In the genomic region with DNA sequence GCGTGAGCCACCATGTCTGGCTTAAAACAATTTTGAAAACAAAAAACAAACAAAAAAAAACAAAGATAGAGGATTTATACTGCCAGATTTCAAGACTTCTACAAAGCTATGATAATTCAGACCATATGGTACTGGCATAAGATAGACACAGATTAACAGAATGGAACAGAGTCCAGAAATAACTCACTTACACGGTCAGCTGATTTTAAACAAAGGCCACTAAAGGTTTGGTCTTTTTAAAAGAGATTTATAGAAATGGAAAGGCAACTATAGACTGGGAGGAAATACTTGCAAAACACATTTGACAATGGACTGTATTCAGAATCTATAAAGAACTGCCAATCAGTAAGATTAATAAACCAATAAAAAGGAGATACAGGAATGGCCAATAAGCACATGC, we compare ENCODE assay signal across 17 cellular contexts. TPM values are rescaled to one million over a fixed set of nuclear protein-coding genes. Genes with fewer than 3 reads are reported as not detected.
DNase-seq lines count a peak whose midpoint lies in the region; ATAC-seq and TF ChIP-seq lines count a peak whose summit lies in the region.
"Had no signal": no experiment of that assay in that cellular context is flagged by ENCODE, and none has a peak within 500 bp of the region (broad histone marks: within the 10 kb centered on the region; RNA-seq: fewer than 3 reads in every experiment).

No MANE protein-coding gene starts in this region.

- no peak for ATAC-seq in HG02885 (IDR thresholded peaks at IDR 0.05; ENCODE audit: poor library complexity, unreplicated experiment)
- ATAC-seq: activated T-cell treated with anti-CD3 and anti-CD28 coated beads, Interleukin-2, amount 50 U/mL, for 72 hours; body of pancreas; gastrocnemius medialis; stimulated activated naive CD8-positive, alpha-beta T cell treated with anti-CD3 and anti-CD28 coated beads, Interleukin-15, Interleukin-2, amounts not matched to agents 100 U/mL and 50 U/mL, for 24 hours had no signal

- H3K4me3 Mint-ChIP-seq in osteocyte (ENCODE audit: unreplicated experiment), result no peak overlapping the region
- H3K4me3 Mint-ChIP-seq: activated naive CD8-positive, alpha-beta T cell treated with anti-CD3 and anti-CD28 coated beads, Interleukin-2, amount 10 ng/mL, durations not matched to agents 7 days and 5 days; activated T-cell treated with anti-CD3 and anti-CD28 coated beads, Interleukin-2, amount 50 U/mL, for 72 hours; B cell had no signal

- peaks cover 13% of the 10 kb centered on the region for H3K4me1 Mint-ChIP-seq in osteocyte (ENCODE audit: unreplicated experiment)
- H3K4me1 Mint-ChIP-seq: activated naive CD8-positive, alpha-beta T cell treated with anti-CD3 and anti-CD28 coated beads, Interleukin-2, amount 10 ng/mL, durations not matched to agents 7 days and 5 days; B cell had no signal

- H3K27me3 Mint-ChIP-seq in osteocyte (ENCODE audit: unreplicated experiment), result no peaks in the 10 kb centered on the region
- H3K27me3 Mint-ChIP-seq: activated naive CD8-positive, alpha-beta T cell treated with anti-CD3 and anti-CD28 coated beads, Interleukin-2, amount 10 ng/mL, durations not matched to agents 7 days and 5 days; B cell had no signal

- H3K27ac Mint-ChIP-seq in osteocyte (ENCODE audit: unreplicated experiment), result peak overlapping the region; percentile 56
- H3K27ac Mint-ChIP-seq: activated naive CD8-positive, alpha-beta T cell treated with anti-CD3 and anti-CD28 coated beads, Interleukin-2, amount 10 ng/mL, durations not matched to agents 7 days and 5 days; activated T-cell treated with anti-CD3 and anti-CD28 coated beads, Interleukin-2, amount 50 U/mL, for 72 hours; B cell had no signal

- DNase-seq in GM03348 (ENCODE audit: low spot score), result peak; percentile 37
- DNase-seq in NCI-H69 (lab: John Stamatoyannopoulos, UW), result peak; percentile 8
- DNase-seq in dedifferentiated amniotic fluid mesenchymal stem cell (ENCODE audit: extremely low spot score), result peak; percentile 35
- no peak for DNase-seq in osteocyte (ENCODE audit: extremely low spot score, unreplicated experiment)
- DNase-seq in NCI-H510A treated with DMSO at 0.1 percent for 48 hours (lab: John Stamatoyannopoulos, UW), result no peak
- no peak for DNase-seq in NCI-H2107 (lab: John Stamatoyannopoulos, UW)
- DNase-seq: activated naive CD8-positive, alpha-beta T cell treated with anti-CD3 and anti-CD28 coated beads, Interleukin-2, amount 10 ng/mL, durations not matched to agents 7 days and 5 days; activated T-cell treated with anti-CD3 and anti-CD28 coated beads, Interleukin-2, amount 50 U/mL, for 72 hours; body of pancreas; COR-L47; gastrocnemius medialis; KBM-7; NCI-H187 treated with DMSO at 0.1 percent for 48 hours; stimulated activated CD4-positive, alpha-beta T cell treated with anti-CD3 and anti-CD28 coated beads, Interleukin-2, amount 100 ng/mL, for 48 hours; stimulated activated naive CD8-positive, alpha-beta T cell treated with anti-CD3 and anti-CD28 coated beads, Interleukin-15, Interleukin-2, amounts not matched to agents 100 U/mL and 50 U/mL, for 24 hours had no signal

- H3K36me3 Mint-ChIP-seq in osteocyte (ENCODE audit: unreplicated experiment), result peaks cover 14% of the 10 kb centered on the region

- peaks cover 5% of the 10 kb centered on the region for H3K9me3 Mint-ChIP-seq in osteocyte (ENCODE audit: unreplicated experiment)

- no peak for TF ChIP-seq CTCF in osteocyte (IDR thresholded peaks at IDR 0.05)

RNA-seq across cellular contexts. Expression of gene MNT, which starts 48.6 kb away (rescaled TPM):
- 30.4 and 35.6 TPM in 2 replicates for total RNA-seq in osteocyte

Comparison
In these comparisons a context has a peak if more than half of its experiments do, and no peak if none do; other contexts are left out.
1. DNase-seq: peak in GM03348 (single experiment), NCI-H69 (single experiment) and dedifferentiated amniotic fluid mesenchymal stem cell (single experiment); none in osteocyte (single experiment), NCI-H510A treated with DMSO at 0.1 percent for 48 hours (single experiment) and NCI-H2107 (single experiment).